ENCODE assay signal across 7 cellular contexts in genomic region chr3:153595186-153595815, GRCh38.
A peak's percentile ranks its signal among the peaks of the same experiment; 100 is the strongest.
DNase-seq lines count a peak whose midpoint lies in the region; TF ChIP-seq lines count a peak whose summit lies in the region.

No MANE protein-coding gene starts in this region.

- no peak overlapping the region for H3K27ac Mint-ChIP-seq in type B pancreatic cell

- H3K36me3 ChIP-seq in iPS DF 6.9 (ENCODE audit: control insufficient read depth, insufficient read depth, low read length) = no peaks in the 10 kb centered on the region
- no peaks in the 10 kb centered on the region for H3K36me3 ChIP-seq in effector memory CD4-positive, alpha-beta T cell (ENCODE audit: control insufficient read depth, insufficient read depth, low read length)

- no peaks in the 10 kb centered on the region for H3K27me3 Mint-ChIP-seq in type B pancreatic cell

- H3K4me3 Mint-ChIP-seq in type B pancreatic cell = no peak overlapping the region

- no peaks in the 10 kb centered on the region for H3K9me3 ChIP-seq in iPS DF 6.9 (ENCODE audit: control insufficient read depth, insufficient read depth, low read length)
- no peaks in the 10 kb centered on the region for H3K9me3 ChIP-seq in effector memory CD4-positive, alpha-beta T cell (ENCODE audit: control insufficient read depth, low read length)

- no peaks in the 10 kb centered on the region for H3K27me3 ChIP-seq in HL-60 (ENCODE audit: insufficient read depth, poor library complexity, severe bottlenecking)
- H3K27me3 ChIP-seq in iPS DF 6.9 (ENCODE audit: control insufficient read depth, insufficient read depth, low read length) = no peaks in the 10 kb centered on the region
- H3K27me3 ChIP-seq in effector memory CD4-positive, alpha-beta T cell (replicated peaks; ENCODE audit: control insufficient read depth, insufficient read depth, low read length, poor library complexity, severe bottlenecking) = no peaks in the 10 kb centered on the region

- TF ChIP-seq CTCF in GM12865 (IDR thresholded peaks at IDR 0.05; ENCODE audit: insufficient read depth, low read depth, low read length, missing control alignments) (peak; percentile 73), HL-60 (IDR thresholded peaks at IDR 0.05; ENCODE audit: insufficient read depth, low read length) (peak; percentile 17), VCaP (conservative IDR thresholded peaks at IDR 0.05) (peak; percentile 96), type B pancreatic cell (conservative IDR thresholded peaks at IDR 0.05) (peak; percentile 63)

- no peak overlapping the region for H3K4me3 ChIP-seq in GM12865 (ENCODE audit: low read depth, low read length)
- no peak overlapping the region for H3K4me3 ChIP-seq in HL-60 (replicated peaks; ENCODE audit: insufficient read depth, low read length)
- no peak overlapping the region for H3K4me3 ChIP-seq in iPS DF 6.9 (ENCODE audit: low read length)
- H3K4me3 ChIP-seq in effector memory CD4-positive, alpha-beta T cell (ENCODE audit: insufficient read depth, low read depth, low read length, poor library complexity, severe bottlenecking) = no peak overlapping the region

- H3K27ac ChIP-seq in HL-60 (replicated peaks) (no peak overlapping the region), VCaP (peak overlapping the region; percentile 28; the same call in 1 of the 2 replicates), iPS DF 6.9 (ENCODE audit: low read length) (no peak overlapping the region)
- H3K27ac ChIP-seq in effector memory CD4-positive, alpha-beta T cell (ENCODE audit: insufficient read depth, low read length, poor library complexity, severe bottlenecking) = no peak overlapping the region

- no peaks in the 10 kb centered on the region for H3K9me3 Mint-ChIP-seq in type B pancreatic cell

- no peaks in the 10 kb centered on the region for H3K4me1 Mint-ChIP-seq in type B pancreatic cell (ENCODE audit: unreplicated experiment)

- H3K4me1 ChIP-seq in iPS DF 6.9 (ENCODE audit: control insufficient read depth, insufficient read depth, low read length) = no peaks in the 10 kb centered on the region
- H3K4me1 ChIP-seq in effector memory CD4-positive, alpha-beta T cell (ENCODE audit: control insufficient read depth, insufficient read depth, low read length, poor library complexity, severe bottlenecking) = no peaks in the 10 kb centered on the region

- DNase-seq in GM12865 (ENCODE audit: low read depth) (peak; percentile 35), HL-60 (ENCODE audit: low read depth in 1 of 2, low spot score in 1 of 2) (peak in 1 of 2 experiments; percentile 2), iPS DF 6.9 (ENCODE audit: low read depth, low spot score) (peak; percentile 25), type B pancreatic cell (ENCODE audit: extremely low spot score, unreplicated experiment) (no peak)
- DNase-seq in effector memory CD4-positive, alpha-beta T cell = no peak
- no peak for DNase-seq in activated CD4-positive, CD25-positive, alpha-beta regulatory T cell (lab: John Stamatoyannopoulos, UW)

- no peaks in the 10 kb centered on the region for H3K36me3 Mint-ChIP-seq in type B pancreatic cell

Comparison
In these comparisons a context has a peak if more than half of its experiments do, and no peak if none do; other contexts are left out.
1. DNase-seq: peak in GM12865 (single experiment) and iPS DF 6.9 (single experiment); none in type B pancreatic cell (single experiment), effector memory CD4-positive, alpha-beta T cell (0 of 3) and activated CD4-positive, CD25-positive, alpha-beta regulatory T cell (0 of 4).
2. CTCF ChIP-seq: peak in every context shown above with its lines; median percentile 96 in VCaP; 73 in GM12865; 63 in type B pancreatic cell; 17 in HL-60.